Comparison of ENCODE assay signal across 2 cellular contexts in the genomic region with DNA sequence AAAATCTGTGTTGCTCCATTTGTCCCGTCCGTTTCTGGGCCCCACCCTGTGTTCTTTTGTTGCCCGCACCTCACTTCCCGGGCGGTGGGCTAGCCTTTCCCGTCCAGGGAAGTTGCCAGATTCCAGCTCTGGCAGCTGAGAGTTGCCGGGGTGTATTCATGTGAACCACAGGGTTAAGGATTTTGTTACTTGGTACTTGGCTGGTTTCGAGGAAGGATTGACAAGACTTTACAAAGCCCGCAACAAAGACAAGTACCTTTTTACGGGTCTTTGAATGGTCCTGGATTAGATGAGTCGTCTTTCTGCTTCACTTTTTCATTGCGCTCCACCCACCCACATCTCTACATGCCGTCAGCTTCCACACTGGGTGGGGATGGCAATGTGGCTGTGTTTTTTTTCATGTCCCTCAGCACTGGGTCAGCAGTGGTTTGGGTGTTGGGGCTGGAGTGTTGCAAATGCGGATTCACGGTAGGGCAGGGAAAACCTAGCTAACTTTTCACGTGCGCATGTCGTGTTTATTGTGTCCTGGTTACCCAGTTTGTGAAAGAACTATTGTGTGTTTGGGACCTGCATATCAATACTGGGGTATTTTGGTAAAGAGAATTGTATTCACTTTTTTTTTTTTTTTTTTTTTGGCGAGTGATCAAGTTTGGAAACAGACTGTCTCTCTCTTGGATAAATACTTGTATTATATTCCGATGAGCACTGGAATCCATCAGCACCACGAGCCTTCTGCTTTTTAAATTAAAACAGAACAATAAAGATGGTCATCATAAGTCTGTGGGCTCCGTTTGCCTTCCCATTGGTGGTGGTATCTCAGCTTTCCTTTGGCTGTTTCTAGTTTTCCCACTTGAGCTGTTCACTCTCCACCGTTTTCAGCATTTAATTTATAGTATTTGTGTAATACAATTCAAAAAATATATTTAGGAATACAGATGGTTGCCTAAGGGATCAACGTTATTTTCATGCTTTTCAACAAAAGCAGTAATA.
A peak's percentile ranks its signal among the peaks of the same experiment; 100 is the strongest.
TF ChIP-seq lines count a peak whose summit lies in the region.

No MANE protein-coding gene starts in this region.

TF ChIP-seq in K562, 482 proteins besides CTCF, POLR2A, EP300 and RAD21 (continued from another document):
- TF ChIP-seq HMG20A (CRISPR knock-in tag; conservative IDR thresholded peaks at IDR 0.05), result no peak

TF ChIP-seq in HepG2, 621 proteins besides CTCF, POLR2A, EP300 and RAD21 (continued from another document and continues in another):
- TF ChIP-seq, protein P1, sequence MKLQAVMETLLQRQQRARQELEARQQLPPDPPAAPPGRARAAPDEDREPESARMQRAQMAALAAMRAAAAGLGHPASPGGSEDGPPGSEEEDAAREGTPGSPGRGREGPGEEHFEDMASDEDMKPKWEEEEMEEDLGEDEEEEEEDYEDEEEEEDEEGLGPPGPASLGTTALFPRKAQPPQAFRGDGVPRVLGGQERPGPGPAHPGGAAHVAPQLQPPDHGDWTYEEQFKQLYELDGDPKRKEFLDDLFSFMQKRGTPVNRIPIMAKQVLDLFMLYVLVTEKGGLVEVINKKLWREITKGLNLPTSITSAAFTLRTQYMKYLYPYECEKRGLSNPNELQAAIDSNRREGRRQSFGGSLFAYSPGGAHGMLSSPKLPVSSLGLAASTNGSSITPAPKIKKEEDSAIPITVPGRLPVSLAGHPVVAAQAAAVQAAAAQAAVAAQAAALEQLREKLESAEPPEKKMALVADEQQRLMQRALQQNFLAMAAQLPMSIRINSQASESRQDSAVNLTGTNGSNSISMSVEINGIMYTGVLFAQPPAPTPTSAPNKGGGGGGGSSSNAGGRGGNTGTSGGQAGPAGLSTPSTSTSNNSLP (IDR thresholded peaks at IDR 0.05; ENCODE audit: low read depth, low read length), result no peak
- TF ChIP-seq ZNF709 (CRISPR knock-in tag; IDR thresholded peaks at IDR 0.05) (no peak), ZNF383 (CRISPR knock-in tag; IDR thresholded peaks at IDR 0.05; ENCODE audit: borderline replicate concordance) (no peak), RFX3 (CRISPR knock-in tag; IDR thresholded peaks at IDR 0.05) (no peak), RBFOX2 (IDR thresholded peaks at IDR 0.05; ENCODE audit: low read depth, low read length) (no peak), ATAD3A (CRISPR knock-in tag; IDR thresholded peaks at IDR 0.05) (peak; percentile 66; the same call in 1 of the 2 replicates), KMT2B (CRISPR knock-in tag; IDR thresholded peaks at IDR 0.05) (no peak), ZNF260 (CRISPR knock-in tag; IDR thresholded peaks at IDR 0.05; ENCODE audit: borderline replicate concordance, low read depth) (no peak), KLF16 (CRISPR knock-in tag; IDR thresholded peaks at IDR 0.05) (no peak), ZNF501 (CRISPR knock-in tag; IDR thresholded peaks at IDR 0.05) (peak; percentile 66; the same call in 1 of the 2 replicates), HOXD1 (CRISPR knock-in tag; IDR thresholded peaks at IDR 0.05) (no peak), STAG1 (CRISPR knock-in tag; IDR thresholded peaks at IDR 0.05) (no peak), GABPA (IDR thresholded peaks at IDR 0.05; ENCODE audit: low read depth, low read length) (no peak), GABPA (CRISPR knock-in tag; IDR thresholded peaks at IDR 0.05; ENCODE audit: low read depth) (no peak), GTF3A (CRISPR knock-in tag; conservative IDR thresholded peaks at IDR 0.05) (no peak), ZNF724P (CRISPR knock-in tag; IDR thresholded peaks at IDR 0.05; ENCODE audit: borderline replicate concordance) (no peak), ZSCAN31 (CRISPR knock-in tag; IDR thresholded peaks at IDR 0.05; ENCODE audit: low read depth) (no peak), HNF4A (CRISPR knock-in tag; IDR thresholded peaks at IDR 0.05) (0 out of 2 replicates have a peak, but pooled peaks have one; percentile 2), FOXP1 (IDR thresholded peaks at IDR 0.05) (no peak), FOXP1 (CRISPR knock-in tag; IDR thresholded peaks at IDR 0.05) (0 out of 2 replicates have a peak, but pooled peaks have one; percentile 24), ZNF274 (CRISPR knock-in tag; IDR thresholded peaks at IDR 0.05) (no peak), HOXA5 (CRISPR knock-in tag; IDR thresholded peaks at IDR 0.05) (0 out of 2 replicates have a peak, but pooled peaks have one; percentile 20), ZNF468 (CRISPR knock-in tag; IDR thresholded peaks at IDR 0.05) (0 out of 2 replicates have a peak, but pooled peaks have one; percentile 55), SMAD1 (CRISPR knock-in tag; IDR thresholded peaks at IDR 0.05; ENCODE audit: borderline replicate concordance, low read depth) (0 out of 2 replicates have a peak, but pooled peaks have one; percentile 17), ZNF790 (CRISPR knock-in tag; IDR thresholded peaks at IDR 0.05; ENCODE audit: borderline replicate concordance) (no peak), U2AF2 (IDR thresholded peaks at IDR 0.05; ENCODE audit: low read depth, low read length) (no peak), ZNF674 (CRISPR knock-in tag; IDR thresholded peaks at IDR 0.05; ENCODE audit: low read depth) (0 out of 2 replicates have a peak, but pooled peaks have one; percentile 3), KLF12 (CRISPR knock-in tag; IDR thresholded peaks at IDR 0.05; ENCODE audit: borderline replicate concordance) (no peak), FOSL2 (CRISPR knock-in tag; IDR thresholded peaks at IDR 0.05) (peak; percentile 30; the same call in 1 of the 2 replicates), GATAD2A (CRISPR knock-in tag; IDR thresholded peaks at IDR 0.05) (no peak; the same call in 1 of the 2 replicates), ATRX (CRISPR knock-in tag; IDR thresholded peaks at IDR 0.05; ENCODE audit: borderline replicate concordance) (no peak), FLYWCH1 (CRISPR knock-in tag; IDR thresholded peaks at IDR 0.05) (no peak)
- TF ChIP-seq, protein P2, sequence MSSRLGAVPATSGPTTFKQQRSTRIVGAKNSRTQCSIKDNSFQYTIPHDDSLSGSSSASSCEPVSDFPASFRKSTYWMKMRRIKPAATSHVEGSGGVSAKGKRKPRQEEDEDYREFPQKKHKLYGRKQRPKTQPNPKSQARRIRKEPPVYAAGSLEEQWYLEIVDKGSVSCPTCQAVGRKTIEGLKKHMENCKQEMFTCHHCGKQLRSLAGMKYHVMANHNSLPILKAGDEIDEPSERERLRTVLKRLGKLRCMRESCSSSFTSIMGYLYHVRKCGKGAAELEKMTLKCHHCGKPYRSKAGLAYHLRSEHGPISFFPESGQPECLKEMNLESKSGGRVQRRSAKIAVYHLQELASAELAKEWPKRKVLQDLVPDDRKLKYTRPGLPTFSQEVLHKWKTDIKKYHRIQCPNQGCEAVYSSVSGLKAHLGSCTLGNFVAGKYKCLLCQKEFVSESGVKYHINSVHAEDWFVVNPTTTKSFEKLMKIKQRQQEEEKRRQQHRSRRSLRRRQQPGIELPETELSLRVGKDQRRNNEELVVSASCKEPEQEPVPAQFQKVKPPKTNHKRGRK (CRISPR knock-in tag; IDR thresholded peaks at IDR 0.05), result 0 out of 2 replicates have a peak, but pooled peaks have one; percentile 12
- TF ChIP-seq, protein P3, sequence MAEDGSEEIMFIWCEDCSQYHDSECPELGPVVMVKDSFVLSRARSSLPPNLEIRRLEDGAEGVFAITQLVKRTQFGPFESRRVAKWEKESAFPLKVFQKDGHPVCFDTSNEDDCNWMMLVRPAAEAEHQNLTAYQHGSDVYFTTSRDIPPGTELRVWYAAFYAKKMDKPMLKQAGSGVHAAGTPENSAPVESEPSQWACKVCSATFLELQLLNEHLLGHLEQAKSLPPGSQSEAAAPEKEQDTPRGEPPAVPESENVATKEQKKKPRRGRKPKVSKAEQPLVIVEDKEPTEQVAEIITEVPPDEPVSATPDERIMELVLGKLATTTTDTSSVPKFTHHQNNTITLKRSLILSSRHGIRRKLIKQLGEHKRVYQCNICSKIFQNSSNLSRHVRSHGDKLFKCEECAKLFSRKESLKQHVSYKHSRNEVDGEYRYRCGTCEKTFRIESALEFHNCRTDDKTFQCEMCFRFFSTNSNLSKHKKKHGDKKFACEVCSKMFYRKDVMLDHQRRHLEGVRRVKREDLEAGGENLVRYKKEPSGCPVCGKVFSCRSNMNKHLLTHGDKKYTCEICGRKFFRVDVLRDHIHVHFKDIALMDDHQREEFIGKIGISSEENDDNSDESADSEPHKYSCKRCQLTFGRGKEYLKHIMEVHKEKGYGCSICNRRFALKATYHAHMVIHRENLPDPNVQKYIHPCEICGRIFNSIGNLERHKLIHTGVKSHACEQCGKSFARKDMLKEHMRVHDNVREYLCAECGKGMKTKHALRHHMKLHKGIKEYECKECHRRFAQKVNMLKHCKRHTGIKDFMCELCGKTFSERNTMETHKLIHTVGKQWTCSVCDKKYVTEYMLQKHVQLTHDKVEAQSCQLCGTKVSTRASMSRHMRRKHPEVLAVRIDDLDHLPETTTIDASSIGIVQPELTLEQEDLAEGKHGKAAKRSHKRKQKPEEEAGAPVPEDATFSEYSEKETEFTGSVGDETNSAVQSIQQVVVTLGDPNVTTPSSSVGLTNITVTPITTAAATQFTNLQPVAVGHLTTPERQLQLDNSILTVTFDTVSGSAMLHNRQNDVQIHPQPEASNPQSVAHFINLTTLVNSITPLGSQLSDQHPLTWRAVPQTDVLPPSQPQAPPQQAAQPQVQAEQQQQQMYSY (CRISPR knock-in tag; IDR thresholded peaks at IDR 0.05), result no peak
- TF ChIP-seq, protein P4, sequence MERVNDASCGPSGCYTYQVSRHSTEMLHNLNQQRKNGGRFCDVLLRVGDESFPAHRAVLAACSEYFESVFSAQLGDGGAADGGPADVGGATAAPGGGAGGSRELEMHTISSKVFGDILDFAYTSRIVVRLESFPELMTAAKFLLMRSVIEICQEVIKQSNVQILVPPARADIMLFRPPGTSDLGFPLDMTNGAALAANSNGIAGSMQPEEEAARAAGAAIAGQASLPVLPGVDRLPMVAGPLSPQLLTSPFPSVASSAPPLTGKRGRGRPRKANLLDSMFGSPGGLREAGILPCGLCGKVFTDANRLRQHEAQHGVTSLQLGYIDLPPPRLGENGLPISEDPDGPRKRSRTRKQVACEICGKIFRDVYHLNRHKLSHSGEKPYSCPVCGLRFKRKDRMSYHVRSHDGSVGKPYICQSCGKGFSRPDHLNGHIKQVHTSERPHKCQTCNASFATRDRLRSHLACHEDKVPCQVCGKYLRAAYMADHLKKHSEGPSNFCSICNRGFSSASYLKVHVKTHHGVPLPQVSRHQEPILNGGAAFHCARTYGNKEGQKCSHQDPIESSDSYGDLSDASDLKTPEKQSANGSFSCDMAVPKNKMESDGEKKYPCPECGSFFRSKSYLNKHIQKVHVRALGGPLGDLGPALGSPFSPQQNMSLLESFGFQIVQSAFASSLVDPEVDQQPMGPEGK (CRISPR knock-in tag; IDR thresholded peaks at IDR 0.05), result no peak
- TF ChIP-seq, protein P5, sequence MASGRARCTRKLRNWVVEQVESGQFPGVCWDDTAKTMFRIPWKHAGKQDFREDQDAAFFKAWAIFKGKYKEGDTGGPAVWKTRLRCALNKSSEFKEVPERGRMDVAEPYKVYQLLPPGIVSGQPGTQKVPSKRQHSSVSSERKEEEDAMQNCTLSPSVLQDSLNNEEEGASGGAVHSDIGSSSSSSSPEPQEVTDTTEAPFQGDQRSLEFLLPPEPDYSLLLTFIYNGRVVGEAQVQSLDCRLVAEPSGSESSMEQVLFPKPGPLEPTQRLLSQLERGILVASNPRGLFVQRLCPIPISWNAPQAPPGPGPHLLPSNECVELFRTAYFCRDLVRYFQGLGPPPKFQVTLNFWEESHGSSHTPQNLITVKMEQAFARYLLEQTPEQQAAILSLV (CRISPR knock-in tag; IDR thresholded peaks at IDR 0.05; ENCODE audit: borderline replicate concordance), result no peak
- TF ChIP-seq, protein P6, sequence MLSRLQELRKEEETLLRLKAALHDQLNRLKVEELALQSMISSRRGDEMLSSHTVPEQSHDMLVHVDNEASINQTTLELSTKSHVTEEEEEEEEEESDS (CRISPR knock-in tag; IDR thresholded peaks at IDR 0.05; ENCODE audit: borderline replicate concordance), result no peak
- TF ChIP-seq, protein P7, sequence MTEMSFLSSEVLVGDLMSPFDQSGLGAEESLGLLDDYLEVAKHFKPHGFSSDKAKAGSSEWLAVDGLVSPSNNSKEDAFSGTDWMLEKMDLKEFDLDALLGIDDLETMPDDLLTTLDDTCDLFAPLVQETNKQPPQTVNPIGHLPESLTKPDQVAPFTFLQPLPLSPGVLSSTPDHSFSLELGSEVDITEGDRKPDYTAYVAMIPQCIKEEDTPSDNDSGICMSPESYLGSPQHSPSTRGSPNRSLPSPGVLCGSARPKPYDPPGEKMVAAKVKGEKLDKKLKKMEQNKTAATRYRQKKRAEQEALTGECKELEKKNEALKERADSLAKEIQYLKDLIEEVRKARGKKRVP (CRISPR knock-in tag; IDR thresholded peaks at IDR 0.05), result peak in 1 of 2 experiments; percentile 49; a peak in 2 of 4 replicates
- TF ChIP-seq, protein P8, sequence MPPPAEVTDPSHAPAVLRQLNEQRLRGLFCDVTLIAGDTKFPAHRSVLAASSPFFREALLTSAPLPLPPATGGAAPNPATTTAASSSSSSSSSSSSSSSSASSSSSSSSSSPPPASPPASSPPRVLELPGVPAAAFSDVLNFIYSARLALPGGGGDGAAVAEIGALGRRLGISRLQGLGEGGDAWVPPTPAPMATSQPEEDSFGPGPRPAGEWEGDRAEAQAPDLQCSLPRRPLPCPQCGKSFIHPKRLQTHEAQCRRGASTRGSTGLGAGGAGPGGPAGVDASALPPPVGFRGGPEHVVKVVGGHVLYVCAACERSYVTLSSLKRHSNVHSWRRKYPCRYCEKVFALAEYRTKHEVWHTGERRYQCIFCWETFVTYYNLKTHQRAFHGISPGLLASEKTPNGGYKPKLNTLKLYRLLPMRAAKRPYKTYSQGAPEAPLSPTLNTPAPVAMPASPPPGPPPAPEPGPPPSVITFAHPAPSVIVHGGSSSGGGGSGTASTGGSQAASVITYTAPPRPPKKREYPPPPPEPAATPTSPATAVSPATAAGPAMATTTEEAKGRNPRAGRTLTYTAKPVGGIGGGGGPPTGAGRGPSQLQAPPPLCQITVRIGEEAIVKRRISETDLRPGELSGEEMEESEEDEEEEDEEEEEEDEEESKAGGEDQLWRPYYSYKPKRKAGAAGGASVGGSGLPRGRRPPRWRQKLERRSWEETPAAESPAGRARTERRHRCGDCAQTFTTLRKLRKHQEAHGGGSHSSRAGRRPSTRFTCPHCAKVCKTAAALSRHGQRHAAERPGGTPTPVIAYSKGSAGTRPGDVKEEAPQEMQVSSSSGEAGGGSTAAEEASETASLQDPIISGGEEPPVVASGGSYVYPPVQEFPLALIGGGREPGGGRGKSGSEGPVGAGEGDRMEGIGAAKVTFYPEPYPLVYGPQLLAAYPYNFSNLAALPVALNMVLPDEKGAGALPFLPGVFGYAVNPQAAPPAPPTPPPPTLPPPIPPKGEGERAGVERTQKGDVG (CRISPR knock-in tag; IDR thresholded peaks at IDR 0.05; ENCODE audit: borderline replicate concordance), result no peak
- TF ChIP-seq, protein P9, sequence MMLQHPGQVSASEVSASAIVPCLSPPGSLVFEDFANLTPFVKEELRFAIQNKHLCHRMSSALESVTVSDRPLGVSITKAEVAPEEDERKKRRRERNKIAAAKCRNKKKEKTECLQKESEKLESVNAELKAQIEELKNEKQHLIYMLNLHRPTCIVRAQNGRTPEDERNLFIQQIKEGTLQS (CRISPR knock-in tag; IDR thresholded peaks at IDR 0.05), result no peak
